ENCODE assay signal across 26 cellular contexts in the genomic region with DNA sequence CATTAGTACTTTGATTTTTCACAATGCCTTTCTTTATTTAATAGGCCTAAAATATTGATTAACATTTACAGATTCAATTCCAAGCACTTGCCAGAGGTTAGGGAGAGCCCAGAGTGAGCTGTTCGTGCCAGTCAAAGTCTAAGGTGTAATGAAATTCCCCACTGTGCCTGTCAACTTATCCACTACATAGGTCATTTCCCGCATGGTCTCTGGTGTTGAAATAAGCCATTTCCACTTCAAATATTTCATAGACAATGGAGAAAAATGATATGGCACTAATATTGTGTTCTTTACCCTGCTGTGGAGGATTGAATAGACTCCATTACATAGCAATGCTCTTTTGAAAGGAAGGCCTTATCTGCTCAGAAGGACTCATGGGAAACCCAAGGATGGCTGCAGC.
"Had no signal": no experiment of that assay in that cellular context is flagged by ENCODE, and none has a peak within 500 bp of the region (broad histone marks: within the 10 kb centered on the region; RNA-seq: fewer than 3 reads in every experiment).

No MANE protein-coding gene starts in this region.

- H3K4me1 ChIP-seq: pancreas, prostate gland, right lobe of liver, sigmoid colon, stomach, thyroid gland, tibial nerve, upper lobe of left lung, vagina had no signal

- H3K4me3 Mint-ChIP-seq: naive thymus-derived CD8-positive, alpha-beta T cell; natural killer cell treated with Interleukin-12 subunit alpha and Interleukin-12 subunit beta and Interleukin-15 and Interleukin-18, amount 100 ng/mL, for 72 hours; nephron progenitor cell; stimulated activated effector memory CD8-positive, alpha-beta T cell treated with anti-CD3 and anti-CD28 coated beads, Interleukin-12 subunit alpha, Interleukin-12 subunit beta, amount 100 ng/mL, for 72 hours; stimulated activated naive B cell treated with anti-CD40 and anti-IgM and Interleukin-4, amounts not matched to agents 10 μg/mL and 1 μg/mL and 100 μg/mL, for 72 hours; stimulated activated naive CD8-positive, alpha-beta T cell treated with anti-CD3 and anti-CD28 coated beads, Interleukin-15, Interleukin-2, amounts not matched to agents 100 ng/mL and 50 ng/mL, for 24 hours had no signal

- DNase-seq: naive thymus-derived CD8-positive, alpha-beta T cell; nephron progenitor cell; nucleus accumbens; pancreas; right cardiac atrium; right lobe of liver; sigmoid colon; small intestine; stimulated activated CD4-positive, alpha-beta T cell treated with anti-CD3 and anti-CD28 coated beads, Interleukin-15, amount 100 ng/mL, for 24 hours; stimulated activated CD4-positive, alpha-beta T cell treated with anti-CD3 and anti-CD28 coated beads, Interleukin-2, amount 100 ng/mL, for 24 hours; stimulated activated CD4-positive, alpha-beta T cell treated with anti-CD3 and anti-CD28 coated beads, Interleukin-2, amount 100 ng/mL, for 48 hours; stimulated activated CD4-positive, alpha-beta T cell treated with anti-CD3 and anti-CD28 coated beads, Interleukin-4, amount 100 ng/mL, for 24 hours; stimulated activated naive B cell treated with anti-CD40 and anti-IgM and Interleukin-4, amounts not matched to agents 10 μg/mL and 1 μg/mL and 100 μg/mL, for 72 hours; stimulated activated naive CD4-positive, alpha-beta T cell treated with Interleukin-2 at 50 U/mL for 16 hours; stomach; thyroid gland; trophoblast cell; upper lobe of left lung had no signal

- H3K27ac ChIP-seq: neutrophil, pancreas, prostate gland, right lobe of liver, sigmoid colon, stomach, thoracic aorta, thyroid gland, tibial nerve, upper lobe of left lung, vagina had no signal

- H3K9me3 ChIP-seq: neutrophil, pancreas, prostate gland, right lobe of liver, sigmoid colon, stomach, thoracic aorta, thyroid gland, tibial nerve, upper lobe of left lung, vagina had no signal

- H3K36me3 Mint-ChIP-seq: naive thymus-derived CD8-positive, alpha-beta T cell; natural killer cell treated with Interleukin-12 subunit alpha and Interleukin-12 subunit beta and Interleukin-15 and Interleukin-18, amount 100 ng/mL, for 72 hours; stimulated activated effector memory CD8-positive, alpha-beta T cell treated with anti-CD3 and anti-CD28 coated beads, Interleukin-12 subunit alpha, Interleukin-12 subunit beta, amount 100 ng/mL, for 72 hours; stimulated activated naive B cell treated with anti-CD40 and anti-IgM and Interleukin-4, amounts not matched to agents 10 μg/mL and 1 μg/mL and 100 μg/mL, for 72 hours had no signal

- H3K4me3 ChIP-seq: pancreas, prostate gland, right lobe of liver, sigmoid colon, stomach, thoracic aorta, thyroid gland, tibial nerve, upper lobe of left lung, vagina had no signal

- H3K4me1 Mint-ChIP-seq: naive thymus-derived CD8-positive, alpha-beta T cell; nephron progenitor cell; stimulated activated effector memory CD8-positive, alpha-beta T cell treated with anti-CD3 and anti-CD28 coated beads, Interleukin-12 subunit alpha, Interleukin-12 subunit beta, amount 100 ng/mL, for 72 hours; stimulated activated naive B cell treated with anti-CD40 and anti-IgM and Interleukin-4, amounts not matched to agents 10 μg/mL and 1 μg/mL and 100 μg/mL, for 72 hours had no signal

- H3K27me3 Mint-ChIP-seq: natural killer cell treated with Interleukin-12 subunit alpha and Interleukin-12 subunit beta and Interleukin-15 and Interleukin-18, amount 100 ng/mL, for 72 hours; stimulated activated naive B cell treated with anti-CD40 and anti-IgM and Interleukin-4, amounts not matched to agents 10 μg/mL and 1 μg/mL and 100 μg/mL, for 72 hours; stimulated activated naive CD8-positive, alpha-beta T cell treated with anti-CD3 and anti-CD28 coated beads, Interleukin-15, Interleukin-2, amounts not matched to agents 100 ng/mL and 50 ng/mL, for 24 hours had no signal

- H3K36me3 ChIP-seq: neutrophil, pancreas, prostate gland, right lobe of liver, sigmoid colon, stomach, thoracic aorta, thyroid gland, tibial nerve, upper lobe of left lung, vagina had no signal

- H3K27ac Mint-ChIP-seq: naive thymus-derived CD8-positive, alpha-beta T cell; natural killer cell treated with Interleukin-12 subunit alpha and Interleukin-12 subunit beta and Interleukin-15 and Interleukin-18, amount 100 ng/mL, for 72 hours; nephron progenitor cell; stimulated activated effector memory CD8-positive, alpha-beta T cell treated with anti-CD3 and anti-CD28 coated beads, Interleukin-12 subunit alpha, Interleukin-12 subunit beta, amount 100 ng/mL, for 72 hours; stimulated activated naive B cell treated with anti-CD40 and anti-IgM and Interleukin-4, amounts not matched to agents 10 μg/mL and 1 μg/mL and 100 μg/mL, for 72 hours; stimulated activated naive CD8-positive, alpha-beta T cell treated with anti-CD3 and anti-CD28 coated beads, Interleukin-15, Interleukin-2, amounts not matched to agents 100 ng/mL and 50 ng/mL, for 24 hours had no signal

- ATAC-seq: naive thymus-derived CD8-positive, alpha-beta T cell; natural killer cell treated with Interleukin-12 subunit alpha and Interleukin-12 subunit beta and Interleukin-15 and Interleukin-18, amount 100 ng/mL, for 72 hours; pancreas; right cardiac atrium; right lobe of liver; stimulated activated effector memory CD8-positive, alpha-beta T cell treated with anti-CD3 and anti-CD28 coated beads, Interleukin-12 subunit alpha, Interleukin-12 subunit beta, amount 100 ng/mL, for 72 hours; stimulated activated naive B cell treated with anti-CD40 and anti-IgM and Interleukin-4, amounts not matched to agents 10 μg/mL and 1 μg/mL and 100 μg/mL, for 72 hours had no signal

- H3K9me3 Mint-ChIP-seq: nephron progenitor cell; stimulated activated naive B cell treated with anti-CD40 and anti-IgM and Interleukin-4, amounts not matched to agents 10 μg/mL and 1 μg/mL and 100 μg/mL, for 72 hours; stimulated activated naive CD8-positive, alpha-beta T cell treated with anti-CD3 and anti-CD28 coated beads, Interleukin-15, Interleukin-2, amounts not matched to agents 100 ng/mL and 50 ng/mL, for 24 hours had no signal

- H3K27me3 ChIP-seq: neutrophil, pancreas, right lobe of liver, sigmoid colon, stomach, thyroid gland, tibial nerve, upper lobe of left lung, vagina had no signal
